In genomic region chr1:246725191-246725590, GRCh38 we compare ENCODE assay signal across 8 cellular contexts. TPM values are rescaled to one million over a fixed set of nuclear protein-coding genes. Genes with fewer than 3 reads are reported as not detected.
DNase-seq lines count a peak whose midpoint lies in the region; ATAC-seq, FAIRE-seq and TF ChIP-seq lines count a peak whose summit lies in the region.

No MANE protein-coding gene starts in this region.

- no peak for TF ChIP-seq RAD21 in K562 (CRISPR knock-in tag; conservative IDR thresholded peaks at IDR 0.05 in 1 of 2, IDR thresholded peaks at IDR 0.05 in 1 of 2)

- CTCF ChIA-PET in K562 (lab: Yijun Ruan, JAX; ENCODE audit: low intra/inter-chr PET ratio), result no interaction called here

- peak; percentile 59 for ATAC-seq in K562
- ATAC-seq in HG03045 (IDR thresholded peaks at IDR 0.05; ENCODE audit: unreplicated experiment), result no peak
- no peak for ATAC-seq in GM19467 (IDR thresholded peaks at IDR 0.05; ENCODE audit: unreplicated experiment)
- no peak for ATAC-seq in GM19328 (IDR thresholded peaks at IDR 0.05; ENCODE audit: unreplicated experiment)

- H3K9ac ChIP-seq in HUES64 (ENCODE audit: low read depth, low read length) (peak overlapping the region; percentile 92; the same call in 1 of the 2 replicates), K562 (ENCODE audit: insufficient read depth in 1 of 2, low read depth in 2 of 2, low read length in 2 of 2) (peak overlapping the region; percentile 58 to 81; a peak in 3 of 4 replicates), mucosa of stomach (ENCODE audit: low read length) (peak overlapping the region; percentile 88)

- H3K27me3 ChIP-seq in HUES64 (ENCODE audit: insufficient read depth, low read length), result peaks cover 23% of the 10 kb centered on the region
- H3K27me3 ChIP-seq in K562 (ENCODE audit: control insufficient read depth in 2 of 2, insufficient read depth in 2 of 2, low read length in 2 of 2), result no peaks in the 10 kb centered on the region
- no peaks in the 10 kb centered on the region for H3K27me3 ChIP-seq in mucosa of stomach (ENCODE audit: control insufficient read depth, insufficient read depth, low read length)

- in situ Hi-C loops in K562 (cut with MboI), result no loop called here

- no peaks in the 10 kb centered on the region for H3K9me1 ChIP-seq in K562 (ENCODE audit: control insufficient read depth, insufficient read depth, low read length)

- H3K36me3 ChIP-seq in HUES64 (ENCODE audit: insufficient read depth, low read length) (peaks cover 35% of the 10 kb centered on the region), K562 (ENCODE audit: control insufficient read depth, insufficient read depth, low read length) (peaks cover 29% of the 10 kb centered on the region), mucosa of stomach (ENCODE audit: control insufficient read depth, insufficient read depth, low read length) (no peaks in the 10 kb centered on the region)

- peak overlapping the region; percentile 77 for H3K4me2 ChIP-seq in K562 (ENCODE audit: insufficient read depth, low read length)

- H4K20me1 ChIP-seq in K562 (replicated peaks; ENCODE audit: control insufficient read depth, insufficient read depth, low read length), result no peaks in the 10 kb centered on the region

- peak overlapping the region; percentile 91 for H2AFZ ChIP-seq in K562 (ENCODE audit: low read depth, low read length)

- BruUV-seq in K562 (replicated peaks; lab: Mats Ljungman, UMichigan), result TSS peak; percentile 49

- no peak overlapping the region for H3K27ac ChIP-seq in HUES64 (ENCODE audit: low read depth, low read length)
- H3K27ac ChIP-seq in K562 (ENCODE audit: extremely low read depth, low read depth, low read length), result peak overlapping the region; percentile 83; the same call in 2 of the 3 replicates

- DNase-seq in 8988T (peak; percentile 51), K562 (ENCODE audit: extremely low read depth in 1 of 4, low spot score in 3 of 4) (peak in 2 of 4 experiments; percentile 41 to 54), GM10266 (ENCODE audit: extremely low spot score) (no peak)

- POLR2A ChIA-PET in K562 (lab: Yijun Ruan, JAX), result interaction anchor here (0.8 to 1.8 kb wide), 5 partner anchors 7 to 223 kb away, joined by 3 to 8 read pairs (median 3); no protein-coding TSS in a partner anchor

- peak overlapping the region; percentile 95 for H3K4me3 ChIP-seq in HUES64 (ENCODE audit: low read length)
- peak overlapping the region; percentile 87 for H3K4me3 ChIP-seq in K562
- peak overlapping the region; percentile 72 for H3K4me3 ChIP-seq in mucosa of stomach (ENCODE audit: low read length)

- TF ChIP-seq CTCF in K562 (IDR thresholded peaks at IDR 0.05 in 2 of 3, conservative IDR thresholded peaks at IDR 0.05 in 1 of 3; ENCODE audit: insufficient read depth in 2 of 3, low read depth in 1 of 3, low read length in 3 of 3) (no peak), GM10266 (IDR thresholded peaks at IDR 0.05; ENCODE audit: control insufficient read depth, insufficient read depth, low read depth, missing control alignments) (no peak)

- no peak for FAIRE-seq in K562 (lab: Jason Lieb, UNC)

- H3K4me1 ChIP-seq in HUES64 (ENCODE audit: insufficient read depth, low read length), result peaks cover 4% of the 10 kb centered on the region; the same call in 1 of the 2 replicates
- H3K4me1 ChIP-seq in K562 (replicated peaks in 1 of 2; ENCODE audit: control insufficient read depth in 2 of 2, insufficient read depth in 2 of 2, low read length in 2 of 2), result peaks cover 0 to 14% of the 10 kb centered on the region in 2 experiments; a peak in 3 of 5 replicates
- H3K4me1 ChIP-seq in mucosa of stomach (ENCODE audit: control insufficient read depth, insufficient read depth, low read length), result peaks cover 11% of the 10 kb centered on the region

- peaks cover 24% of the 10 kb centered on the region for H3K79me2 ChIP-seq in K562 (ENCODE audit: control insufficient read depth, insufficient read depth, low read length)

- 90% methylated on average over 9 of the region's 9 CpGs for WGBS in HUES64
- 8% methylated on average over 9 of the region's 9 CpGs for WGBS in K562 (ENCODE audit: insufficient coverage, low coverage, missing lambda C conversion rate)

- intact Hi-C loops in K562 (cut with micrococcal nuclease), result no loop called here

- H3K9me3 ChIP-seq in HUES64 (ENCODE audit: insufficient read depth, low read depth, low read length) (peaks cover 10% of the 10 kb centered on the region), K562 (replicated peaks; ENCODE audit: control insufficient read depth, insufficient read depth, low read depth, low read length) (peaks cover 5% of the 10 kb centered on the region), mucosa of stomach (ENCODE audit: control insufficient read depth, low read length) (no peaks in the 10 kb centered on the region)

- no peak for TF ChIP-seq POLR2A in K562 (conservative IDR thresholded peaks at IDR 0.05)

- TF ChIP-seq EP300 in K562 (IDR thresholded peaks at IDR 0.05; ENCODE audit: low read length), result no peak

TF ChIP-seq in K562, 482 proteins besides CTCF, POLR2A, EP300 and RAD21:
- TF ChIP-seq HMGN3 (IDR thresholded peaks at IDR 0.05; ENCODE audit: borderline replicate concordance, extremely low read depth, insufficient read length, low read depth, low read length) (no peak), PHF8 (IDR thresholded peaks at IDR 0.05; ENCODE audit: borderline replicate concordance, low read length) (no peak), ZBTB7A (IDR thresholded peaks at IDR 0.05; ENCODE audit: borderline replicate concordance, control insufficient read depth, low read depth, low read length) (no peak), ZNF217 (CRISPR knock-in tag; IDR thresholded peaks at IDR 0.05) (0 out of 2 replicates have a peak, but pooled peaks have one; percentile 39)
TF ChIP-seq in K562: peak in this region for 1.

RNA-seq across cellular contexts. Expression of gene SCCPDH, which starts 1.0 kb away (rescaled TPM):
- 18.8 TPM for polyA plus RNA-seq in HUES64 (2013, experiment 1 of 2)
- 20.6 TPM for polyA plus RNA-seq in HUES64 (2013, experiment 2 of 2)
- 13.0 and 22.1 TPM in 2 replicates for total RNA-seq in K562 (2011; cell fraction: chromatin; rRNA removed; ENCODE audit: low replicate concordance)
- 18.0 and 18.2 TPM in 2 replicates for total RNA-seq in K562 (2011; cell fraction: nucleolus; rRNA removed)
- 25.6 and 32.5 TPM in 2 replicates for total RNA-seq in K562 (2011; cell fraction: nucleoplasm; rRNA removed)
- total RNA-seq in K562 (2014; rRNA removed), result 37.1 and 42.3 TPM in 2 replicates
- total RNA-seq in K562 (2014; rRNA removed; fragmentation: Illumina TruSeq; extraction: Trizol), result 47.1 and 54.4 TPM in 2 replicates
- 36.6 and 38.2 TPM in 2 replicates for total RNA-seq in K562 (2015; rRNA removed; fragmentation: Illumina TruSeq; extraction: Trizol)
- total RNA-seq in K562 (2021), result 37.8 and 38.3 TPM in 2 replicates
- 39.9 and 61.9 TPM in 2 replicates for polyA plus RNA-seq in K562 (2011; rRNA removed)
- 20.4 and 30.0 TPM in 2 replicates for polyA plus RNA-seq in K562 (2011; cell fraction: cytosol; rRNA removed)
- 9.3 and 15.3 TPM in 2 replicates for polyA plus RNA-seq in K562 (2011; cell fraction: nucleus; rRNA removed)
- 34.8 and 38.1 TPM in 2 replicates for polyA plus RNA-seq in K562 (2012)
- polyA plus RNA-seq in K562 (2014; fragmentation: Illumina TruSeq; extraction: Trizol), result 28.8 and 29.8 TPM in 2 replicates
- polyA plus RNA-seq in K562 (2014; fragmentation: Nextera tagmentation; extraction: Ambion mirVana), result 10 to 100 TPM in 1 of 2 experiments, 1 to 10 TPM in 1; 7.0 to 11.8 TPM
- polyA plus RNA-seq in K562 (2014; rRNA removed), result 48.2 and 51.9 TPM in 2 replicates
- polyA minus RNA-seq in K562 (2011; rRNA and poly(A)+ RNA removed), result 40.2 and 42.3 TPM in 2 replicates
- polyA minus RNA-seq in K562 (2011; cell fraction: cytosol; rRNA and poly(A)+ RNA removed), result 14.8 and 14.9 TPM in 2 replicates
- polyA minus RNA-seq in K562 (2011; cell fraction: nucleus; rRNA and poly(A)+ RNA removed), result 8.1 and 12.9 TPM in 2 replicates
